In the genomic region with DNA sequence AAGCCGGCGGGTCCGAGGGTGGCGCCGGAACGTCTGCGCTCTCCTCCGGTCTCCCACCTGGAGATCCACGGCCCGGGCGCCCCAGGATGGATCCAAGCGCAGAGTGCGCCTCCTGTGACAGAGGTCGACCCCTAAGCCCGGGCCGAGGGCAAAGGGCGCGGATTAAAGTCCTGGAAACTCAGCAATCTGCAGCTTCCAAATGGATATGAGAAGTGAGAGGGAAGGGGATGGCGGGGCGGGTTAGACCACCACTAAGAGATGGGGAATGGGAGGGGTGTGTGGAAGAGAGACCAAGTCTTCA, we compare ENCODE assay signal across 7 cellular contexts.
DNase-seq lines count a peak whose midpoint lies in the region; ATAC-seq and TF ChIP-seq lines count a peak whose summit lies in the region.

No MANE protein-coding gene starts in this region.

- H3K4me3 ChIP-seq in HUES6 (ENCODE audit: low read depth, low read length) (peak overlapping the region; percentile 99), astrocyte of the spinal cord (ENCODE audit: low read depth, low read length) (peak overlapping the region; percentile 89), subcutaneous abdominal adipose tissue (ENCODE audit: low read depth in 1 of 5, low read length in 5 of 5) (peak overlapping the region; percentile 63 to 92 (median 80))

- DNase-seq in astrocyte of the spinal cord (ENCODE audit: low read depth, low spot score): no peak
- DNase-seq in NCI-H526 treated with DMSO at 0.1 percent for 48 hours (lab: John Stamatoyannopoulos, UW): no peak
- no peak for DNase-seq in NCI-H1417 treated with DMSO at 0.1 percent for 48 hours (lab: John Stamatoyannopoulos, UW)

- H3K27me3 ChIP-seq in HUES6 (ENCODE audit: control insufficient read depth, insufficient read depth, low read length) (no peaks in the 10 kb centered on the region), layer of hippocampus (ENCODE audit: control insufficient read depth, insufficient read depth, low read length) (no peaks in the 10 kb centered on the region), subcutaneous abdominal adipose tissue (ENCODE audit: control insufficient read depth in 5 of 5, insufficient read depth in 4 of 5, low read length in 5 of 5) (peaks cover 0 to 2% (median 0%) of the 10 kb centered on the region in 5 donors)

- H3K27ac ChIP-seq in HUES6 (ENCODE audit: low read depth, low read length): no peak overlapping the region
- H3K27ac ChIP-seq in layer of hippocampus (ENCODE audit: low read depth, low read length): peak overlapping the region; percentile 55
- H3K27ac ChIP-seq in subcutaneous abdominal adipose tissue (ENCODE audit: low read depth, low read length): peak overlapping the region; percentile 49

- peaks cover 22% of the 10 kb centered on the region for H3K36me3 ChIP-seq in HUES6 (ENCODE audit: control insufficient read depth, insufficient read depth, low read length)
- H3K36me3 ChIP-seq in subcutaneous abdominal adipose tissue (ENCODE audit: control insufficient read depth in 5 of 5, insufficient read depth in 5 of 5, low read length in 5 of 5): peaks cover 0 to 16% (median 2%) of the 10 kb centered on the region in 5 donors

- TF ChIP-seq CTCF in astrocyte of the spinal cord (IDR thresholded peaks at IDR 0.05; ENCODE audit: low read depth, low read length): no peak

- H3K9me3 ChIP-seq in HUES6 (ENCODE audit: control insufficient read depth, insufficient read depth, low read depth, low read length): no peaks in the 10 kb centered on the region
- no peaks in the 10 kb centered on the region for H3K9me3 ChIP-seq in subcutaneous abdominal adipose tissue (ENCODE audit: control insufficient read depth in 5 of 5, low read length in 5 of 5)

- H3K4me1 ChIP-seq in HUES6 (ENCODE audit: control insufficient read depth, insufficient read depth, low read length) (peaks cover 28% of the 10 kb centered on the region), subcutaneous abdominal adipose tissue (ENCODE audit: control insufficient read depth in 5 of 5, insufficient read depth in 5 of 5, low read length in 5 of 5) (peaks cover 2 to 42% (median 34%) of the 10 kb centered on the region in 5 donors)

- in situ Hi-C loops in astrocyte of the spinal cord (cut with HindIII; ENCODE audit: low sequenced_read_pairs): no loop called here

- no peak for ATAC-seq in HG03439 (IDR thresholded peaks at IDR 0.05; ENCODE audit: unreplicated experiment)

- peak overlapping the region; percentile 68 for H3K9ac ChIP-seq in HUES6 (ENCODE audit: low read length)
- peak overlapping the region in 4 of 5 donors; percentile 36 to 68 (median 54) for H3K9ac ChIP-seq in subcutaneous abdominal adipose tissue (ENCODE audit: low read length in 5 of 5)
